Comparison of ENCODE assay signal across 8 cellular contexts in the genomic region with DNA sequence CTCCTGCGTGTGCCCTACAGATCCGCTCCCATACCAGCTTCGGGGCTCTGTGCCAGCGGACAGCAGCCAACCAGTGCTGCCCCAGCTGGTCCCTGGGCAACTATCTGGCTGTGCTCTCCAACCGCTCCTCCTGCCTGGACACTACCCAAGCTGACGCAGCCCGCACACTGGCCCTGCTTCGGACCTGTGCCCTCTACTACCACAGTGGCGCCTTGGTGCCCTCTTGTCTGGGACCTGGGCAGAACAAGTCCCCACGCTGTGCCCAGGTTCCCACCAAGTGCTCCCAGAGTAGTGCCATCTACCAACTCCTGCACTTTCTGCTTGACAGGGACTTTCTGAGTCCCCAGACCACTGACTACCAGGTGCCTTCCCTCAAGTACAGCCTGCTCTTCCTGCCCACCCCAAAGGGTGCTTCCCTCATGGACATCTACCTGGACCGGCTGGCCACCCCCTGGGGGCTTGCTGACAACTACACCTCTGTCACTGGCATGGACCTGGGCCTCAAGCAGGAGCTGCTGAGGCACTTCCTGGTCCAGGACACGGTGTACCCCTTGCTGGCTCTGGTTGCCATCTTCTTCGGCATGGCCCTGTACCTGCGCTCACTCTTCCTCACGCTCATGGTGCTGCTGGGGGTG. TPM values are rescaled to one million over a fixed set of nuclear protein-coding genes. Genes with fewer than 3 reads are reported as not detected.
A peak's percentile ranks its signal among the peaks of the same experiment; 100 is the strongest.
DNase-seq lines count a peak whose midpoint lies in the region; ATAC-seq and TF ChIP-seq lines count a peak whose summit lies in the region.

No MANE protein-coding gene starts in this region.

- H3K27me3 ChIP-seq in HL-60 (ENCODE audit: insufficient read depth, poor library complexity, severe bottlenecking) (no peaks in the 10 kb centered on the region), iPS-20b (ENCODE audit: insufficient read depth, low read length) (peaks cover 66% of the 10 kb centered on the region)

- H3K27ac ChIP-seq in HL-60 (replicated peaks) = peak overlapping the region; percentile 61
- no peak overlapping the region for H3K27ac ChIP-seq in iPS-20b (ENCODE audit: low read length)

- no peaks in the 10 kb centered on the region for H3K9me3 Mint-ChIP-seq in activated naive CD8-positive, alpha-beta T cell treated with anti-CD3 and anti-CD28 coated beads for 36 hours
- no peaks in the 10 kb centered on the region for H3K9me3 Mint-ChIP-seq in stimulated activated memory B cell treated with anti-CD40 and anti-IgM and Interleukin-4, amounts not matched to agents 10 μg/mL and 1 μg/mL and 100 μg/mL, for 72 hours
- no peaks in the 10 kb centered on the region for H3K9me3 Mint-ChIP-seq in type B pancreatic cell

- no peaks in the 10 kb centered on the region for H3K9me3 ChIP-seq in iPS-20b (ENCODE audit: insufficient read depth, low read depth, low read length)

- H3K36me3 Mint-ChIP-seq in activated naive CD8-positive, alpha-beta T cell treated with anti-CD3 and anti-CD28 coated beads for 36 hours = no peaks in the 10 kb centered on the region
- H3K36me3 Mint-ChIP-seq in stimulated activated memory B cell treated with anti-CD40 and anti-IgM and Interleukin-4, amounts not matched to agents 10 μg/mL and 1 μg/mL and 100 μg/mL, for 72 hours = peaks cover 6% of the 10 kb centered on the region
- H3K36me3 Mint-ChIP-seq in type B pancreatic cell = no peaks in the 10 kb centered on the region

- TF ChIP-seq CTCF in HL-60 (IDR thresholded peaks at IDR 0.05; ENCODE audit: insufficient read depth, low read length) = no peak
- TF ChIP-seq CTCF in type B pancreatic cell (conservative IDR thresholded peaks at IDR 0.05) = no peak

- H3K27me3 Mint-ChIP-seq in activated naive CD8-positive, alpha-beta T cell treated with anti-CD3 and anti-CD28 coated beads for 36 hours = no peaks in the 10 kb centered on the region
- H3K27me3 Mint-ChIP-seq in stimulated activated memory B cell treated with anti-CD40 and anti-IgM and Interleukin-4, amounts not matched to agents 10 μg/mL and 1 μg/mL and 100 μg/mL, for 72 hours = no peaks in the 10 kb centered on the region
- H3K27me3 Mint-ChIP-seq in type B pancreatic cell = peaks cover 64% of the 10 kb centered on the region

- no peak for ATAC-seq in stimulated activated memory B cell treated with anti-CD40 and anti-IgM and Interleukin-4, amounts not matched to agents 10 μg/mL and 1 μg/mL and 100 μg/mL, for 72 hours
- ATAC-seq in HG03097 (IDR thresholded peaks at IDR 0.05; ENCODE audit: low FRiP score, unreplicated experiment) = no peak

- peaks cover 13% of the 10 kb centered on the region for H3K4me1 Mint-ChIP-seq in activated naive CD8-positive, alpha-beta T cell treated with anti-CD3 and anti-CD28 coated beads for 36 hours
- H3K4me1 Mint-ChIP-seq in stimulated activated memory B cell treated with anti-CD40 and anti-IgM and Interleukin-4, amounts not matched to agents 10 μg/mL and 1 μg/mL and 100 μg/mL, for 72 hours = peaks cover 13% of the 10 kb centered on the region
- no peaks in the 10 kb centered on the region for H3K4me1 Mint-ChIP-seq in type B pancreatic cell (ENCODE audit: unreplicated experiment)

- peak overlapping the region; percentile 51 for H3K4me3 ChIP-seq in HL-60 (replicated peaks; ENCODE audit: insufficient read depth, low read length)
- H3K4me3 ChIP-seq in iPS-20b (ENCODE audit: low read length) = peak overlapping the region; percentile 47; the same call in 1 of the 2 replicates

- no peak overlapping the region for H3K9ac ChIP-seq in iPS-20b (ENCODE audit: low read depth, low read length)

- peak overlapping the region; percentile 43 for H3K27ac Mint-ChIP-seq in activated naive CD8-positive, alpha-beta T cell treated with anti-CD3 and anti-CD28 coated beads for 36 hours
- H3K27ac Mint-ChIP-seq in stimulated activated memory B cell treated with anti-CD40 and anti-IgM and Interleukin-4, amounts not matched to agents 10 μg/mL and 1 μg/mL and 100 μg/mL, for 72 hours = peak overlapping the region; percentile 77
- H3K27ac Mint-ChIP-seq in type B pancreatic cell = no peak overlapping the region

- H3K36me3 ChIP-seq in iPS-20b (ENCODE audit: insufficient read depth, low read depth, low read length) = no peaks in the 10 kb centered on the region

- DNase-seq in HL-60 (ENCODE audit: low read depth in 1 of 2, low spot score in 1 of 2) (no peak), HuH-7 (ENCODE audit: low spot score) (no peak), NCI-H2081 (lab: John Stamatoyannopoulos, UW) (no peak), type B pancreatic cell (ENCODE audit: extremely low spot score, unreplicated experiment) (no peak)
- no peak for DNase-seq in activated naive CD8-positive, alpha-beta T cell treated with anti-CD3 and anti-CD28 coated beads for 36 hours

- H3K4me1 ChIP-seq in iPS-20b (ENCODE audit: insufficient read depth, low read length) = peaks cover 4% of the 10 kb centered on the region; the same call in 1 of the 2 replicates

- peak overlapping the region; percentile 76 for H3K4me3 Mint-ChIP-seq in activated naive CD8-positive, alpha-beta T cell treated with anti-CD3 and anti-CD28 coated beads for 36 hours
- peak overlapping the region; percentile 80 for H3K4me3 Mint-ChIP-seq in stimulated activated memory B cell treated with anti-CD40 and anti-IgM and Interleukin-4, amounts not matched to agents 10 μg/mL and 1 μg/mL and 100 μg/mL, for 72 hours
- no peak overlapping the region for H3K4me3 Mint-ChIP-seq in type B pancreatic cell

RNA-seq across cellular contexts. Expression of a gene that starts 9.1 kb away (rescaled TPM):
- total RNA-seq in activated naive CD8-positive, alpha-beta T cell treated with anti-CD3 and anti-CD28 coated beads for 36 hours = under 1 TPM; 0.08 to 0.14 TPM
- total RNA-seq in type B pancreatic cell (ENCODE audit: low replicate concordance) = 1.5 and 1.8 TPM in 2 replicates

RNA-seq across cellular contexts. Expression of a gene that starts 15.4 kb away (rescaled TPM):
- 10 to 100 TPM; 54.3 to 56.3 TPM for total RNA-seq in activated naive CD8-positive, alpha-beta T cell treated with anti-CD3 and anti-CD28 coated beads for 36 hours
- total RNA-seq in type B pancreatic cell (ENCODE audit: low replicate concordance) = 24.1 and 52.2 TPM in 2 replicates

RNA-seq across cellular contexts. Expression of a gene that starts 16.3 kb away (rescaled TPM):
- total RNA-seq in activated naive CD8-positive, alpha-beta T cell treated with anti-CD3 and anti-CD28 coated beads for 36 hours = not detected
- total RNA-seq in type B pancreatic cell (ENCODE audit: low replicate concordance) = 5.6 and 15.8 TPM in 2 replicates

RNA-seq across cellular contexts. Expression of a gene that starts 26.4 kb away (rescaled TPM):
- under 1 TPM; 0.24 to 0.62 TPM for total RNA-seq in activated naive CD8-positive, alpha-beta T cell treated with anti-CD3 and anti-CD28 coated beads for 36 hours
- 1.6 and 2.4 TPM in 2 replicates for total RNA-seq in type B pancreatic cell (ENCODE audit: low replicate concordance)

RNA-seq across cellular contexts. Expression of a gene that starts 38.4 kb away (rescaled TPM):
- 10 to 100 TPM; 64.9 to 68.6 TPM for total RNA-seq in activated naive CD8-positive, alpha-beta T cell treated with anti-CD3 and anti-CD28 coated beads for 36 hours
- 31.9 and 86.6 TPM in 2 replicates for total RNA-seq in type B pancreatic cell (ENCODE audit: low replicate concordance)
